Comparison of ENCODE assay signal across 8 cellular contexts in genomic region chr13:114078501-114079451, GRCh38. TPM values are rescaled to one million over a fixed set of nuclear protein-coding genes. Genes with fewer than 3 reads are reported as not detected.
DNase-seq lines count a peak whose midpoint lies in the region; ATAC-seq lines count a peak whose summit lies in the region.

No MANE protein-coding gene starts in this region.

- peaks cover 88% of the 10 kb centered on the region for H3K79me2 ChIP-seq in ACC112 (ENCODE audit: control insufficient read depth, insufficient read depth, low read length, unreplicated experiment)

- H3K4me3 Mint-ChIP-seq in IgD-negative memory B cell: peak overlapping the region in 1 of 4 donors; percentile 67
- H3K4me3 Mint-ChIP-seq in dendritic cell treated with granulocyte-macrophage colony-stimulating factor and Interleukin-4, amounts not matched to agents 40 ng/mL and 50 ng/mL, for 4 days: no peak overlapping the region

- H3K4me1 ChIP-seq in ACC112 (ENCODE audit: control insufficient read depth, insufficient read depth, low read length, unreplicated experiment): peaks cover 19% of the 10 kb centered on the region
- peaks cover 0 to 16% of the 10 kb centered on the region in 2 donors for H3K4me1 ChIP-seq in muscle layer of duodenum (ENCODE audit: control insufficient read depth in 1 of 2, insufficient read depth in 2 of 2, low read length in 2 of 2)

- H3K27me3 Mint-ChIP-seq in IgD-negative memory B cell: no peaks in the 10 kb centered on the region
- no peaks in the 10 kb centered on the region for H3K27me3 Mint-ChIP-seq in dendritic cell treated with granulocyte-macrophage colony-stimulating factor and Interleukin-4, amounts not matched to agents 40 ng/mL and 50 ng/mL, for 4 days

- H3K9me3 ChIP-seq in muscle layer of duodenum (ENCODE audit: control insufficient read depth in 1 of 2, low read length in 2 of 2): no peaks in the 10 kb centered on the region

- peak overlapping the region; percentile 84 for H3K27ac ChIP-seq in ACC112 (ENCODE audit: low read depth, low read length)
- H3K27ac ChIP-seq in muscle layer of duodenum (ENCODE audit: low read length): peak overlapping the region; percentile 39

- H3K4me3 ChIP-seq in ACC112 (ENCODE audit: low read depth, low read length): peak overlapping the region; percentile 38
- no peak overlapping the region for H3K4me3 ChIP-seq in muscle layer of duodenum (ENCODE audit: low read depth in 1 of 2, low read length in 2 of 2)

- H3K27ac Mint-ChIP-seq in IgD-negative memory B cell: peak overlapping the region; percentile 14 to 83 (median 34)
- peak overlapping the region; percentile 13 for H3K27ac Mint-ChIP-seq in dendritic cell treated with granulocyte-macrophage colony-stimulating factor and Interleukin-4, amounts not matched to agents 40 ng/mL and 50 ng/mL, for 4 days

- DNase-seq in GF-D8 (lab: John Stamatoyannopoulos, UW) (no peak), NCI-H526 treated with DMSO at 0.1 percent for 48 hours (lab: John Stamatoyannopoulos, UW) (no peak), NCI-H226 (no peak)

- H3K36me3 ChIP-seq in ACC112 (ENCODE audit: insufficient read depth, low read length): 0 out of 2 replicates have a peak, but pooled peaks cover 6% of the 10 kb centered on the region
- H3K36me3 ChIP-seq in muscle layer of duodenum (ENCODE audit: control insufficient read depth in 1 of 2, insufficient read depth in 2 of 2, low read length in 2 of 2): peaks cover 0 to 8% of the 10 kb centered on the region in 2 donors

- intact Hi-C loops in dendritic cell treated with granulocyte-macrophage colony-stimulating factor and Interleukin-4, amounts not matched to agents 40 ng/mL and 50 ng/mL, for 4 days (cut with micrococcal nuclease): no loop called here

- ATAC-seq in HG02938 (IDR thresholded peaks at IDR 0.05; ENCODE audit: unreplicated experiment): no peak

- peaks cover 2% of the 10 kb centered on the region for H3K36me3 Mint-ChIP-seq in IgD-negative memory B cell
- H3K36me3 Mint-ChIP-seq in dendritic cell treated with granulocyte-macrophage colony-stimulating factor and Interleukin-4, amounts not matched to agents 40 ng/mL and 50 ng/mL, for 4 days (ENCODE audit: low read depth): peaks cover 46% of the 10 kb centered on the region

- H3K9me3 Mint-ChIP-seq in IgD-negative memory B cell: no peaks in the 10 kb centered on the region
- no peaks in the 10 kb centered on the region for H3K9me3 Mint-ChIP-seq in dendritic cell treated with granulocyte-macrophage colony-stimulating factor and Interleukin-4, amounts not matched to agents 40 ng/mL and 50 ng/mL, for 4 days

- H3K4me1 Mint-ChIP-seq in IgD-negative memory B cell: peaks cover 0 to 28% (median 16%) of the 10 kb centered on the region in 3 donors
- H3K4me1 Mint-ChIP-seq in dendritic cell treated with granulocyte-macrophage colony-stimulating factor and Interleukin-4, amounts not matched to agents 40 ng/mL and 50 ng/mL, for 4 days (ENCODE audit: low read depth): peaks cover 13% of the 10 kb centered on the region

- H3K27me3 ChIP-seq in ACC112 (ENCODE audit: insufficient read depth, low read length) (no peaks in the 10 kb centered on the region), muscle layer of duodenum (ENCODE audit: low read depth, low read length) (no peaks in the 10 kb centered on the region)

- H2AFZ ChIP-seq in ACC112 (ENCODE audit: low read length, unreplicated experiment): no peak overlapping the region

RNA-seq across cellular contexts. Expression of gene RASA3, which starts 53.6 kb away (rescaled TPM):
- polyA plus RNA-seq in IgD-negative memory B cell: 52.8 TPM
